Comparison of ENCODE assay signal across 26 cellular contexts in the genomic region with DNA sequence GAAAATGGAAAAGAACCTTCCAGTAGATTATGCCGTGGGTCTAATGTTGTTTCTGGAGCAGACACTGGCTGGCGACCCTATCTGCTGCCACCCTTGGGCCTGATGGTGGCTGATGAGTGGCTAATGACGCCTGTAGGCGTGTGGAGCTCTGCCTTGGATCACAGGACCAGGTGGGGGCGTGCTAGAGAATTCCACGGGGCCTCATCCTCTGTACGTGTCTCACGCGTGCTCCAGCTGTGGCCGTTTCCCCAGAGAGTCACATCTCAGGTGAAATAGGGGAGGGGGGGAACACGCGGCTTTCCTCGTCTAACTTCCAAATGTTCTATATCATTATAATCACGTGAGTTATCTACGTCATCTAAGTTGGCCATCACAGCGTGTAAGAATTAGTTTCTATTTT.
"Had no signal": no experiment of that assay in that cellular context is flagged by ENCODE, and none has a peak within 500 bp of the region (broad histone marks: within the 10 kb centered on the region; RNA-seq: fewer than 3 reads in every experiment).

No MANE protein-coding gene starts in this region.

- H3K36me3 ChIP-seq: left lung, lower lobe of right lung, pancreas, prostate gland, suprapubic skin, transverse colon, upper lobe of left lung, vagina had no signal

- H3K27ac ChIP-seq: left lung, lower lobe of right lung, pancreas, prostate gland, skin epidermis, suprapubic skin, transverse colon, upper lobe of left lung, vagina had no signal

- ATAC-seq: left colon; left lung; lower lobe of right lung; natural killer cell treated with Interleukin-12 subunit alpha and Interleukin-12 subunit beta and Interleukin-15 and Interleukin-18, amount 100 ng/mL, for 72 hours; pancreas; right cardiac atrium; sciatic nerve had no signal

- H3K4me3 ChIP-seq: left lung, lower lobe of right lung, pancreas, prostate gland, skin epidermis, suprapubic skin, transverse colon, upper lobe of left lung, vagina had no signal

- H3K9me3 ChIP-seq: prostate gland had no signal

- DNase-seq: hypothalamus; immature natural killer cell; kidney; left colon; left lung; lower lobe of right lung; mammary epithelial cell; mesendoderm; naive B cell; pancreas; posterior cingulate gyrus; retina; right cardiac atrium; stimulated activated CD4-positive, alpha-beta T cell treated with anti-CD3 and anti-CD28 coated beads, Interleukin-12 subunit alpha, Interleukin-12 subunit beta, amount 100 ng/mL, for 4 hours; stimulated activated CD4-positive, alpha-beta T cell treated with anti-CD3 and anti-CD28 coated beads, Interleukin-15, amount 100 ng/mL, for 24 hours; stimulated activated CD4-positive, alpha-beta T cell treated with anti-CD3 and anti-CD28 coated beads, Interleukin-2, amount 100 ng/mL, for 24 hours; stimulated activated CD4-positive, alpha-beta T cell treated with anti-CD3 and anti-CD28 coated beads, Interleukin-4, amount 100 ng/mL, for 1 hour; stimulated activated naive CD4-positive, alpha-beta T cell; transverse colon had no signal

- H3K27me3 ChIP-seq: left lung, pancreas, suprapubic skin, transverse colon, upper lobe of left lung, vagina had no signal

- H3K4me1 ChIP-seq: left lung, lower lobe of right lung, pancreas, prostate gland, suprapubic skin, transverse colon, upper lobe of left lung, vagina had no signal
